Comparison of ENCODE assay signal across 17 cellular contexts in the genomic region with DNA sequence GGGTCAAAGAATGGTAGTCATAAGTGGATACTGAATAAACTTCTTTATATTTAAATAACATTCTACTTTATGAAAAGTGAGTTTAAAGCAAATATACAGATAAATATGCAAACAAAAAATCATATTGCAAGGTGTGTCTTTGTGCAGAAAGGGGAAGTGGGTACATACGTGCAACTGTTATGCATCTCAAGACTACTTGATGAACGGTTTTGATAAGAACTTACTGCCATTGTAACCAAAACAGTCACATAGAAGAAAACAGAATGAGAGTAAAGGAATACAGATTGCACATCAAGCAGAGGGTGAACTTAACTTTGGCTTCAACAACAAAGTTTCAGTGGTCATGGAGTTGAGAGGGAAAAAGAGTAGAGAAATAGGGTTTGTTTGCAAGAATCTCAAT. TPM values are rescaled to one million over a fixed set of nuclear protein-coding genes. Genes with fewer than 3 reads are reported as not detected.
A peak's percentile ranks its signal among the peaks of the same experiment; 100 is the strongest.
DNase-seq lines count a peak whose midpoint lies in the region; ATAC-seq, FAIRE-seq and TF ChIP-seq lines count a peak whose summit lies in the region.
"Had no signal": no experiment of that assay in that cellular context is flagged by ENCODE, and none has a peak within 500 bp of the region (broad histone marks: within the 10 kb centered on the region; RNA-seq: fewer than 3 reads in every experiment).

No MANE protein-coding gene starts in this region.

- peak overlapping the region; percentile 62 for H3K4me3 ChIP-seq in Loucy (ENCODE audit: low read length, poor library complexity, severe bottlenecking)
- no peak overlapping the region for H3K4me3 ChIP-seq in effector memory CD4-positive, alpha-beta T cell (ENCODE audit: insufficient read depth, low read depth, low read length, poor library complexity, severe bottlenecking)
- H3K4me3 ChIP-seq: gastrocnemius medialis, upper lobe of right lung had no signal

- H3K4me1 Mint-ChIP-seq in activated CD4-positive, alpha-beta T cell treated with anti-CD3 and anti-CD28 coated beads, Interleukin-2, amount 10 ng/mL, durations not matched to agents 7 days and 5 days, result peaks cover 88% of the 10 kb centered on the region

- no peaks in the 10 kb centered on the region for H3K27me3 ChIP-seq in Loucy (ENCODE audit: insufficient read depth, low read length, poor library complexity, severe bottlenecking)
- no peaks in the 10 kb centered on the region for H3K27me3 ChIP-seq in effector memory CD4-positive, alpha-beta T cell (replicated peaks; ENCODE audit: control insufficient read depth, insufficient read depth, low read length, poor library complexity, severe bottlenecking)
- H3K27me3 ChIP-seq: gastrocnemius medialis, upper lobe of right lung had no signal

- H3K27ac Mint-ChIP-seq in activated CD4-positive, alpha-beta T cell treated with anti-CD3 and anti-CD28 coated beads, Interleukin-2, amount 10 ng/mL, durations not matched to agents 7 days and 5 days, result peak overlapping the region; percentile 93

- ATAC-seq in GM21717 (IDR thresholded peaks at IDR 0.05; ENCODE audit: unreplicated experiment), result peak; percentile 28
- ATAC-seq: gastrocnemius medialis, upper lobe of right lung had no signal

- no peak for FAIRE-seq in H54 (lab: Jason Lieb, UNC)
- FAIRE-seq: bronchial epithelial cell, endometrium had no signal

- peak overlapping the region; percentile 72 for H3K9ac ChIP-seq in Loucy (ENCODE audit: low read depth, low read length, poor library complexity, severe bottlenecking)
- H3K9ac ChIP-seq: KMS-11, SK-N-SH had no signal

- POLR2A ChIA-PET in activated CD4-positive, alpha-beta T cell treated with anti-CD3 and anti-CD28 coated beads, Interleukin-2, amount 10 ng/mL, durations not matched to agents 7 days and 5 days (lab: Charles Lee), result no interaction called here

- H2AFZ ChIP-seq in Loucy (ENCODE audit: low read length), result no peak overlapping the region

- H3K27me3 Mint-ChIP-seq in activated CD4-positive, alpha-beta T cell treated with anti-CD3 and anti-CD28 coated beads, Interleukin-2, amount 10 ng/mL, durations not matched to agents 7 days and 5 days, result no peaks in the 10 kb centered on the region

- peak overlapping the region; percentile 42 for H3K4me3 Mint-ChIP-seq in activated CD4-positive, alpha-beta T cell treated with anti-CD3 and anti-CD28 coated beads, Interleukin-2, amount 10 ng/mL, durations not matched to agents 7 days and 5 days

- no peaks in the 10 kb centered on the region for H3K9me3 ChIP-seq in Loucy (ENCODE audit: insufficient read depth, low read depth, low read length)
- H3K9me3 ChIP-seq in effector memory CD4-positive, alpha-beta T cell (ENCODE audit: control insufficient read depth, low read length), result no peaks in the 10 kb centered on the region
- H3K9me3 ChIP-seq: gastrocnemius medialis, SK-N-SH, upper lobe of right lung had no signal

- no peaks in the 10 kb centered on the region for H3K9me2 ChIP-seq in Loucy (replicated peaks; ENCODE audit: low read depth, low read length)
- H3K9me2 ChIP-seq: SK-N-SH had no signal

- peaks cover 88% of the 10 kb centered on the region for H3K79me2 ChIP-seq in Loucy (ENCODE audit: insufficient read depth, low read length)

- TF ChIP-seq CTCF in Loucy (conservative IDR thresholded peaks at IDR 0.05; ENCODE audit: low read length), result no peak

- no peak for TF ChIP-seq POLR2A in H54 (IDR thresholded peaks at IDR 0.05; ENCODE audit: low read depth, low read length)

- no peaks in the 10 kb centered on the region for H3K9me3 Mint-ChIP-seq in activated CD4-positive, alpha-beta T cell treated with anti-CD3 and anti-CD28 coated beads, Interleukin-2, amount 10 ng/mL, durations not matched to agents 7 days and 5 days

- H3K36me3 ChIP-seq in Loucy (ENCODE audit: insufficient read depth, low read length), result no peaks in the 10 kb centered on the region
- no peaks in the 10 kb centered on the region for H3K36me3 ChIP-seq in effector memory CD4-positive, alpha-beta T cell (ENCODE audit: control insufficient read depth, insufficient read depth, low read length)
- H3K36me3 ChIP-seq: gastrocnemius medialis, upper lobe of right lung had no signal

- H3K27ac ChIP-seq in effector memory CD4-positive, alpha-beta T cell (ENCODE audit: insufficient read depth, low read length, poor library complexity, severe bottlenecking), result peak overlapping the region; percentile 44
- H3K27ac ChIP-seq: gastrocnemius medialis, KMS-11, upper lobe of right lung had no signal

- no peak for DNase-seq in activated CD4-positive, alpha-beta T cell treated with anti-CD3 and anti-CD28 coated beads, Interleukin-2, amount 10 ng/mL, durations not matched to agents 7 days and 5 days
- DNase-seq in activated CD4-positive, alpha-beta T cell treated with anti-CD3 and anti-CD28 coated beads for 1 hour, result no peak
- no peak for DNase-seq in effector memory CD4-positive, alpha-beta T cell
- DNase-seq in NCI-H774 (lab: John Stamatoyannopoulos, UW), result no peak
- DNase-seq in H54 (ENCODE audit: insufficient read length, low spot score), result no peak
- DNase-seq in NCI-H82 (lab: John Stamatoyannopoulos, UW), result no peak
- DNase-seq: Calu3, gastrocnemius medialis, H7, NCI-H2081, SK-N-SH, upper lobe of right lung had no signal

- H3K4me2 ChIP-seq in Loucy (ENCODE audit: low read depth, low read length, poor library complexity, severe bottlenecking), result peak overlapping the region; percentile 96
- H3K4me2 ChIP-seq: KMS-11, SK-N-SH had no signal

- no peaks in the 10 kb centered on the region for H4K20me1 ChIP-seq in Loucy (ENCODE audit: insufficient read depth, low read length, poor library complexity, severe bottlenecking)

- H3F3A ChIP-seq in Loucy (ENCODE audit: low read depth), result peaks cover 8% of the 10 kb centered on the region; the same call in 1 of the 2 replicates

- CTCF ChIA-PET in activated CD4-positive, alpha-beta T cell treated with anti-CD3 and anti-CD28 coated beads, Interleukin-2, amount 10 ng/mL, durations not matched to agents 7 days and 5 days (lab: Charles Lee), result interaction anchor here (2.4 to 3.9 kb wide), 2 partner anchors 10 to 12 kb away, joined by 6 to 25 read pairs; partner anchors contain the start of gene CAMK4

- peaks cover 61% of the 10 kb centered on the region for H3K36me3 Mint-ChIP-seq in activated CD4-positive, alpha-beta T cell treated with anti-CD3 and anti-CD28 coated beads, Interleukin-2, amount 10 ng/mL, durations not matched to agents 7 days and 5 days (ENCODE audit: low read depth)

- peaks cover 79% of the 10 kb centered on the region for H3K4me1 ChIP-seq in Loucy (ENCODE audit: insufficient read depth, low read length, poor library complexity, severe bottlenecking)
- peaks cover 84% of the 10 kb centered on the region for H3K4me1 ChIP-seq in effector memory CD4-positive, alpha-beta T cell (ENCODE audit: control insufficient read depth, insufficient read depth, low read length, poor library complexity, severe bottlenecking)
- H3K4me1 ChIP-seq: gastrocnemius medialis, upper lobe of right lung had no signal

RNA-seq across cellular contexts. Expression of gene CAMK4, which starts 9.9 kb away (rescaled TPM):
- total RNA-seq in activated CD4-positive, alpha-beta T cell treated with anti-CD3 and anti-CD28 coated beads, Interleukin-2, amount 10 ng/mL, durations not matched to agents 7 days and 5 days, result 100 to 1,000 TPM; 138 to 139 TPM
